7 cellular contexts compared by ENCODE assay signal in genomic region chr7:100493476-100494264, GRCh38. TPM values are rescaled to one million over a fixed set of nuclear protein-coding genes. Genes with fewer than 3 reads are reported as not detected.
DNase-seq lines count a peak whose midpoint lies in the region; ATAC-seq and TF ChIP-seq lines count a peak whose summit lies in the region.

No MANE protein-coding gene starts in this region.

- H3K4me1 ChIP-seq in mucosa of descending colon (ENCODE audit: low read depth) (peaks cover 5% of the 10 kb centered on the region), subcutaneous abdominal adipose tissue (ENCODE audit: control insufficient read depth in 5 of 5, insufficient read depth in 5 of 5, low read length in 5 of 5) (peaks cover 3 to 16% (median 15%) of the 10 kb centered on the region in 5 donors)

- H3K27ac ChIP-seq in subcutaneous abdominal adipose tissue (ENCODE audit: low read depth, low read length), result peak overlapping the region; percentile 30

- intact Hi-C loops in mucosa of descending colon (cut with DNase I, micrococcal nuclease), result no loop called here

- peak overlapping the region in 3 of 5 donors; percentile 43 to 69 (median 62) for H3K9ac ChIP-seq in subcutaneous abdominal adipose tissue (ENCODE audit: low read length in 5 of 5)

- TF ChIP-seq CTCF in mucosa of descending colon (IDR thresholded peaks at IDR 0.05), result no peak

- H3K9me3 ChIP-seq in mucosa of descending colon, result no peaks in the 10 kb centered on the region
- no peaks in the 10 kb centered on the region for H3K9me3 ChIP-seq in subcutaneous abdominal adipose tissue (ENCODE audit: control insufficient read depth in 5 of 5, low read length in 5 of 5)

- H3K36me3 ChIP-seq in mucosa of descending colon (ENCODE audit: low read depth), result no peaks in the 10 kb centered on the region
- no peaks in the 10 kb centered on the region for H3K36me3 ChIP-seq in subcutaneous abdominal adipose tissue (ENCODE audit: control insufficient read depth in 5 of 5, insufficient read depth in 5 of 5, low read length in 5 of 5)

- H3K4me3 ChIP-seq in mucosa of descending colon, result no peak overlapping the region
- peak overlapping the region; percentile 53 to 76 (median 64) for H3K4me3 ChIP-seq in subcutaneous abdominal adipose tissue (ENCODE audit: low read depth in 1 of 5, low read length in 5 of 5)

- H3K27me3 ChIP-seq in subcutaneous abdominal adipose tissue (ENCODE audit: control insufficient read depth in 5 of 5, insufficient read depth in 4 of 5, low read length in 5 of 5), result no peaks in the 10 kb centered on the region

- DNase-seq in HuH-7 (ENCODE audit: low spot score) (peak; percentile 75), ecto neural progenitor cell (ENCODE audit: low spot score) (peak; percentile 75), mucosa of descending colon (peak in 2 of 3 donors; percentile 71 to 72)
- peak; percentile 50 to 57 for DNase-seq in activated CD4-positive, alpha-beta T cell treated with anti-CD3 and anti-CD28 coated beads for 4 hours

- ATAC-seq in mucosa of descending colon (peak; percentile 75), HG03439 (IDR thresholded peaks at IDR 0.05; ENCODE audit: unreplicated experiment) (no peak), HG03442 (IDR thresholded peaks at IDR 0.05; ENCODE audit: unreplicated experiment) (no peak)

RNA-seq across cellular contexts. Expression of gene NYAP1, which starts 9.9 kb away (rescaled TPM):
- total RNA-seq in mucosa of descending colon, result 1 to 10 TPM in 1 of 3 donors, under 1 TPM in 2; 0.23 to 2.8 (median 0.46) TPM

RNA-seq across cellular contexts. Expression of gene TSC22D4, which starts 14.7 kb away (rescaled TPM):
- total RNA-seq in mucosa of descending colon, result 10 to 100 TPM; 45.1 to 65.2 (median 64.8) TPM

RNA-seq across cellular contexts. Expression of gene SPACDR, which starts 29.6 kb away (rescaled TPM):
- total RNA-seq in mucosa of descending colon, result 1 to 10 TPM in 1 of 3 donors, under 1 TPM in 2; 0.43 to 1.0 (median 0.96) TPM

RNA-seq across cellular contexts. Expression of gene AGFG2, which starts 45.3 kb away (rescaled TPM):
- total RNA-seq in mucosa of descending colon, result 100 to 1,000 TPM in 1 of 3 donors, 10 to 100 TPM in 2; 56.5 to 113 (median 58.1) TPM

RNA-seq across cellular contexts. Expression of gene PPP1R35, which starts 57.4 kb away (rescaled TPM):
- total RNA-seq in mucosa of descending colon, result 10 to 100 TPM; 28.2 to 40.0 (median 28.9) TPM
